In genomic region chr17:32840241-32840640, GRCh38 we compare ENCODE assay signal across 21 cellular contexts.
"Had no signal": no experiment of that assay in that cellular context is flagged by ENCODE, and none has a peak within 500 bp of the region (broad histone marks: within the 10 kb centered on the region; RNA-seq: fewer than 3 reads in every experiment).

No MANE protein-coding gene starts in this region.

- ATAC-seq: HepG2 had no signal

- H3K27me3 ChIP-seq: MG63 had no signal

- H3K4me3 ChIP-seq: MG63, SJSA1, SK-N-MC had no signal

- DNase-seq: IMR-90, Karpas-422, KG1, MG63, NCI-H1092, NCI-H1105 treated with DMSO at 0.1 percent for 48 hours, NCI-H1436, NCI-H2029, NCI-H2081 treated with DMSO at 0.1 percent for 48 hours, NCI-H2227 treated with DMSO at 0.1 percent for 48 hours, NCI-H446, NCI-H510A, NCI-H524 treated with DMSO at 0.1 percent for 48 hours, NCI-H69, NCI-H774, Right ventricle myocardium superior, RPMI8226, SIG-M5 had no signal

- H3K4me1 ChIP-seq: SJSA1 had no signal

- H3K9me3 ChIP-seq: MG63, SJSA1 had no signal

- H3K27ac ChIP-seq: SJSA1, SK-N-MC had no signal

- H3K36me3 ChIP-seq: MG63, SJSA1 had no signal
